ENCODE assay signal across 25 cellular contexts in the genomic region with DNA sequence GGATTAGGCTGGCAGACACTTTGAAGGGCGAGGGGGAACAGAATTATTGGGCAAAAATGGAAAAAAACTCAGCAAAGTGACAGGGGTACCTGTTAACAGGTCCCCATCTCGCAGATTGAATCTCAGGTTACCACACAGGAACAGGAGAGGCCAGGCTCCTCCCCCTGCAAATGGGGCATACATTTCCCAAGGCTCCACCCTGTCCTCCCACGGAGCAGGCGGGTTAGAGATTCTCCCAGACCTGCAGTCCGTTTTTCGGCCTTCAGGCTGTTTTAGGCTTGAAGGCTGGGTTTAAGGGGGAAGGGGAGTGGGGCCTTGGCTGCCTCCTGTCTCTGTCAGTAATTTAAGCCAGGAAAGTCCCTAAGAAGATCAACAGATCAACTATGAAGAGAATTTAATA. TPM values are rescaled to one million over a fixed set of nuclear protein-coding genes. Genes with fewer than 3 reads are reported as not detected.
DNase-seq lines count a peak whose midpoint lies in the region; TF ChIP-seq lines count a peak whose summit lies in the region.
"Had no signal": no experiment of that assay in that cellular context is flagged by ENCODE, and none has a peak within 500 bp of the region (broad histone marks: within the 10 kb centered on the region; RNA-seq: fewer than 3 reads in every experiment).

No MANE protein-coding gene starts in this region.

- WGBS in mammary epithelial cell (ENCODE audit: low coverage, missing lambda C conversion rate): 87% methylated on average over 6 of the region's 6 CpGs

- in situ Hi-C loops in mammary epithelial cell (cut with MboI; ENCODE audit: low sequenced_read_pairs in 2 of 2): no loop called here

- H3K9ac ChIP-seq in neural progenitor cell: no peak overlapping the region
- H3K9ac ChIP-seq in mammary epithelial cell (ENCODE audit: insufficient read depth, low read length): no peak overlapping the region

- H3K9me3 ChIP-seq in neural progenitor cell (ENCODE audit: low read depth) (no peaks in the 10 kb centered on the region), SJCRH30 (replicated peaks) (no peaks in the 10 kb centered on the region), mammary epithelial cell (replicated peaks; ENCODE audit: insufficient read depth, low read length) (no peaks in the 10 kb centered on the region)
- H3K9me3 ChIP-seq: suprapubic skin had no signal

- peaks cover 11% of the 10 kb centered on the region for H3K4me1 Mint-ChIP-seq in neural progenitor cell
- H3K4me1 Mint-ChIP-seq: CD14-positive monocyte had no signal

- H2AFZ ChIP-seq in neural progenitor cell (replicated peaks) (no peak overlapping the region), mammary epithelial cell (ENCODE audit: low read depth, low read length) (no peak overlapping the region)
- H2AFZ ChIP-seq: PC-9 had no signal

- H3K36me3 ChIP-seq in H7 (replicated peaks; ENCODE audit: control insufficient read depth, insufficient read depth, low read length): no peaks in the 10 kb centered on the region
- no peaks in the 10 kb centered on the region for H3K36me3 ChIP-seq in neural progenitor cell
- H3K36me3 ChIP-seq in SJCRH30: peaks cover 2% of the 10 kb centered on the region; the same call in 1 of the 2 replicates
- no peaks in the 10 kb centered on the region for H3K36me3 ChIP-seq in mammary epithelial cell (ENCODE audit: insufficient read depth, low read length)
- H3K36me3 ChIP-seq: suprapubic skin had no signal

- CTCF ChIA-PET in mammary epithelial cell (lab: Charles Lee; ENCODE audit: low non-redundant PET): no interaction called here

- intact Hi-C loops in mammary epithelial cell (cut with micrococcal nuclease): no loop called here

- H3K4me2 ChIP-seq in neural progenitor cell (peak overlapping the region; percentile 17), mammary epithelial cell (ENCODE audit: insufficient read depth, low read depth, low read length) (no peak overlapping the region)
- H3K4me2 ChIP-seq: PC-9 had no signal

- dilution Hi-C loops in mammary epithelial cell (cut with HindIII; ENCODE audit: low sequenced_read_pairs): no loop called here

- peaks cover 5% of the 10 kb centered on the region for H3K36me3 Mint-ChIP-seq in neural progenitor cell

- DNase-seq in H7 (peak; percentile 75), NCI-H69 (lab: John Stamatoyannopoulos, UW) (peak; percentile 27), iPS DF 19.7 (ENCODE audit: low read depth, low spot score) (peak; percentile 63), neural progenitor cell (ENCODE audit: low spot score) (peak; percentile 81), 8988T (no peak), SJCRH30 (no peak), mammary epithelial cell (no peak)
- DNase-seq: activated CD4-positive, alpha-beta T cell treated with anti-CD3 and anti-CD28 coated beads, Interleukin-2, amount 50 U/mL, for 4 hours; activated CD8-positive, alpha-beta memory T cell treated with anti-CD3 and anti-CD28 coated beads, Interleukin-2, amount 50 U/mL, for 4 hours; activated naive CD4-positive, alpha-beta T cell treated with anti-CD3 and anti-CD28 coated beads, Interleukin-2, amount 50 U/mL, for 16 hours; amniotic stem cell; HCEC 1CT; immature natural killer cell; mesenchymal stem cell; NCI-H146; NCI-H510A treated with DMSO at 0.1 percent for 48 hours; PC-9; Right ventricle myocardium superior; stimulated activated naive CD4-positive, alpha-beta T cell had no signal

- no peak overlapping the region for H3K4me3 Mint-ChIP-seq in neural progenitor cell
- H3K4me3 Mint-ChIP-seq: activated T-helper 1 cell treated with anti-CD3 and anti-CD28 coated beads, Interleukin-12 subunit alpha, Interleukin-12 subunit beta, Interleukin-2, Interleukin-4 antibody, amounts not matched to agents 30 ng/mL and 10 ng/mL and 1 ng/mL, durations not matched to agents 14 hours and 24 hours and 36 hours; CD14-positive monocyte; immature natural killer cell; T-helper 2 cell treated with Interferon-gamma antibody and Interleukin-4, amounts not matched to agents 5 μg/mL and 100 μg/mL, for 36 hours had no signal

- no peak overlapping the region for H3K27ac Mint-ChIP-seq in neural progenitor cell
- H3K27ac Mint-ChIP-seq: activated T-helper 1 cell treated with anti-CD3 and anti-CD28 coated beads, Interleukin-12 subunit alpha, Interleukin-12 subunit beta, Interleukin-2, Interleukin-4 antibody, amounts not matched to agents 30 ng/mL and 10 ng/mL and 1 ng/mL, durations not matched to agents 14 hours and 24 hours and 36 hours; CD14-positive monocyte; T-helper 2 cell treated with Interferon-gamma antibody and Interleukin-4, amounts not matched to agents 5 μg/mL and 100 μg/mL, for 36 hours had no signal

- H4K20me1 ChIP-seq in neural progenitor cell (ENCODE audit: low read depth) (no peaks in the 10 kb centered on the region), mammary epithelial cell (ENCODE audit: insufficient read depth, low read length) (no peaks in the 10 kb centered on the region)

- H3K27ac ChIP-seq in neural progenitor cell: no peak overlapping the region
- H3K27ac ChIP-seq in SJCRH30: no peak overlapping the region
- no peak overlapping the region for H3K27ac ChIP-seq in mammary epithelial cell (ENCODE audit: insufficient read depth, low read depth, low read length)
- H3K27ac ChIP-seq: epithelial cell of prostate, HL-60, PC-9, suprapubic skin had no signal

- no peak for TF ChIP-seq CTCF in neural progenitor cell (IDR thresholded peaks at IDR 0.05)
- no peak for TF ChIP-seq CTCF in mammary epithelial cell (conservative IDR thresholded peaks at IDR 0.05 in 1 of 2, IDR thresholded peaks at IDR 0.05 in 1 of 2; ENCODE audit: extremely low read depth in 1 of 2, insufficient read depth in 1 of 2, low read depth in 1 of 2, low read length in 2 of 2)

- H3K4me1 ChIP-seq in neural progenitor cell: peaks cover 12% of the 10 kb centered on the region
- H3K4me1 ChIP-seq in SJCRH30: no peaks in the 10 kb centered on the region
- no peaks in the 10 kb centered on the region for H3K4me1 ChIP-seq in mammary epithelial cell (ENCODE audit: insufficient read depth, low read length)
- H3K4me1 ChIP-seq: suprapubic skin had no signal

- BruUV-seq in mammary epithelial cell (replicated peaks; lab: Mats Ljungman, UMichigan): no TSS peak

- H3K79me2 ChIP-seq in neural progenitor cell (ENCODE audit: low read depth) (no peaks in the 10 kb centered on the region), mammary epithelial cell (ENCODE audit: insufficient read depth, low read length) (no peaks in the 10 kb centered on the region)

- H3K27me3 Mint-ChIP-seq in neural progenitor cell (ENCODE audit: insufficient read depth, low read depth): peaks cover 3% of the 10 kb centered on the region

- no peak overlapping the region for H3K4me3 ChIP-seq in H7 (ENCODE audit: insufficient read depth, low read depth, low read length)
- no peak overlapping the region for H3K4me3 ChIP-seq in neural progenitor cell
- no peak overlapping the region for H3K4me3 ChIP-seq in SJCRH30
- H3K4me3 ChIP-seq in mammary epithelial cell (replicated peaks in 1 of 3; ENCODE audit: insufficient read depth in 1 of 3, low read depth in 2 of 3, low read length in 3 of 3): no peak overlapping the region
- H3K4me3 ChIP-seq: PC-9, suprapubic skin had no signal

- peaks cover 9% of the 10 kb centered on the region for H3F3A ChIP-seq in neural progenitor cell (ENCODE audit: low read depth)

- no peaks in the 10 kb centered on the region for H3K27me3 ChIP-seq in H7 (ENCODE audit: control insufficient read depth, insufficient read depth, low read length)
- H3K27me3 ChIP-seq in neural progenitor cell: no peaks in the 10 kb centered on the region
- no peaks in the 10 kb centered on the region for H3K27me3 ChIP-seq in SJCRH30
- H3K27me3 ChIP-seq in mammary epithelial cell (ENCODE audit: insufficient read depth, low read length): no peaks in the 10 kb centered on the region
- H3K27me3 ChIP-seq: suprapubic skin had no signal

- no peaks in the 10 kb centered on the region for H3K9me3 Mint-ChIP-seq in neural progenitor cell
- H3K9me3 Mint-ChIP-seq: activated T-helper 1 cell treated with anti-CD3 and anti-CD28 coated beads, Interleukin-12 subunit alpha, Interleukin-12 subunit beta, Interleukin-2, Interleukin-4 antibody, amounts not matched to agents 30 ng/mL and 10 ng/mL and 1 ng/mL, durations not matched to agents 14 hours and 24 hours and 36 hours; immature natural killer cell; T-helper 2 cell treated with Interferon-gamma antibody and Interleukin-4, amounts not matched to agents 5 μg/mL and 100 μg/mL, for 36 hours had no signal

RNA-seq across cellular contexts. Expression of gene LRRC70, which starts 42.7 kb away (rescaled TPM):
- 0.55 and 1.7 TPM in 2 replicates for total RNA-seq in H7 (2014; rRNA removed; shearing (Covaris generic))
- total RNA-seq in neural progenitor cell (ENCODE audit: low replicate concordance) (0.79 and 1.2 TPM in 2 replicates), mammary epithelial cell (1 to 10 TPM in 1 of 2 donors, under 1 TPM in 1; 0.38 to 1.2 TPM)
- total RNA-seq in SJCRH30 (2014; rRNA removed; shearing (Covaris generic)): 0.68 and 0.81 TPM in 2 replicates
- polyA plus RNA-seq in mammary epithelial cell: 0.12 TPM
- not detected for polyA minus RNA-seq in mammary epithelial cell

Comparison
In these comparisons a context has a peak if more than half of its experiments do, and no peak if none do; other contexts are left out.
1. DNase-seq: peak in H7 (single experiment), NCI-H69 (single experiment), iPS DF 19.7 (single experiment) and neural progenitor cell (single experiment); none in 8988T (single experiment), SJCRH30 (0 of 2) and mammary epithelial cell (single experiment).